Comparison of ENCODE assay signal across 11 cellular contexts in genomic region chr20:10982692-10983091, GRCh38.
DNase-seq lines count a peak whose midpoint lies in the region; ATAC-seq and TF ChIP-seq lines count a peak whose summit lies in the region.
"Had no signal": no experiment of that assay in that cellular context is flagged by ENCODE, and none has a peak within 500 bp of the region (broad histone marks: within the 10 kb centered on the region; RNA-seq: fewer than 3 reads in every experiment).

No MANE protein-coding gene starts in this region.

- H4K20me1 ChIP-seq in hepatocyte (ENCODE audit: insufficient read depth, poor library complexity, severe bottlenecking): no peaks in the 10 kb centered on the region

- H3K4me2 ChIP-seq in hepatocyte: no peak overlapping the region
- H3K4me2 ChIP-seq: neural progenitor cell had no signal

- H3K9me2 ChIP-seq in hepatocyte (replicated peaks; ENCODE audit: insufficient read depth): no peaks in the 10 kb centered on the region

- CTCF ChIA-PET in HEK293 (lab: Yijun Ruan, JAX): interaction anchor here (0.8 kb wide), 1 partner anchor 19 kb away, joined by 3 read pairs; no protein-coding TSS in a partner anchor

- no peaks in the 10 kb centered on the region for H3K79me2 ChIP-seq in hepatocyte

- WGBS in hepatocyte (ENCODE audit: low lambda C conversion rate, missing lambda C conversion rate): 55% methylated on average over 6 of the region's 6 CpGs

- H3K36me3 ChIP-seq in HEK293 (ENCODE audit: control insufficient read depth in 2 of 2, insufficient read depth in 1 of 2, low read length in 2 of 2) (no peaks in the 10 kb centered on the region), hepatocyte (replicated peaks; ENCODE audit: insufficient read depth, low read depth) (no peaks in the 10 kb centered on the region)
- H3K36me3 ChIP-seq: neural progenitor cell had no signal

- no peaks in the 10 kb centered on the region for H3K4me1 ChIP-seq in HEK293 (ENCODE audit: control insufficient read depth, insufficient read depth, low read length)
- H3K4me1 ChIP-seq in hepatocyte (ENCODE audit: insufficient read depth): no peaks in the 10 kb centered on the region

- no peak overlapping the region for H3K4me3 ChIP-seq in HEK293 (ENCODE audit: low read depth, low read length)
- no peak overlapping the region for H3K4me3 ChIP-seq in astrocyte of the cerebellum (ENCODE audit: low read depth, low read length)
- H3K4me3 ChIP-seq in hepatocyte: no peak overlapping the region
- H3K4me3 ChIP-seq in skeletal muscle cell (ENCODE audit: low read depth, low read length): no peak overlapping the region
- H3K4me3 ChIP-seq: neural progenitor cell had no signal

- DNase-seq in astrocyte of the cerebellum (ENCODE audit: low read depth) (peak; percentile 73), hepatocyte (ENCODE audit: low spot score) (peak; percentile 40), skeletal muscle cell (ENCODE audit: low read depth) (peak; percentile 78)
- DNase-seq: activated CD4-positive, alpha-beta T cell treated with anti-CD3 and anti-CD28 coated beads, Interleukin-2, amount 50 U/mL, for 1 hour; NCI-H69 had no signal

- ATAC-seq in HG03442 (IDR thresholded peaks at IDR 0.05; ENCODE audit: unreplicated experiment) (no peak), GM19324 (IDR thresholded peaks at IDR 0.05; ENCODE audit: low FRiP score, unreplicated experiment) (no peak), HG03108 (IDR thresholded peaks at IDR 0.05; ENCODE audit: unreplicated experiment) (no peak), HG02840 (IDR thresholded peaks at IDR 0.05; ENCODE audit: low FRiP score, unreplicated experiment) (no peak)

- H3K27me3 ChIP-seq in hepatocyte: no peaks in the 10 kb centered on the region
- H3K27me3 ChIP-seq: neural progenitor cell had no signal

- H3K9me3 ChIP-seq in HEK293 (ENCODE audit: control insufficient read depth, insufficient read depth, low read depth, low read length): no peaks in the 10 kb centered on the region
- H3K9me3 ChIP-seq in hepatocyte (ENCODE audit: low read depth): no peaks in the 10 kb centered on the region

- in situ Hi-C loops in astrocyte of the cerebellum (cut with HindIII; ENCODE audit: low sequenced_read_pairs): no loop called here

- POLR2A ChIA-PET in HEK293 (lab: Yijun Ruan, JAX): interaction anchor here (1.1 kb wide), 1 partner anchor 25 kb away, joined by 7 read pairs; no protein-coding TSS in a partner anchor

- no peak overlapping the region for H3K27ac ChIP-seq in HEK293 (ENCODE audit: extremely low read depth, low read depth, low read length)
- no peak overlapping the region for H3K27ac ChIP-seq in hepatocyte
- H3K27ac ChIP-seq: neural progenitor cell had no signal

- TF ChIP-seq CTCF in HEK293 (tag by site-specific recombination; IDR thresholded peaks at IDR 0.05) (no peak), astrocyte of the cerebellum (IDR thresholded peaks at IDR 0.05; ENCODE audit: low read depth, low read length, missing control alignments) (no peak), hepatocyte (IDR thresholded peaks at IDR 0.05; ENCODE audit: poor library complexity) (no peak)

- H2AFZ ChIP-seq in hepatocyte: no peak overlapping the region
- H2AFZ ChIP-seq: neural progenitor cell had no signal

TF ChIP-seq in HEK293, 187 proteins besides CTCF, POLR2A, EP300 and RAD21:
- TF ChIP-seq ZNF449 (tag by site-specific recombination; IDR thresholded peaks at IDR 0.05) (peak; percentile 17; the same call in 1 of the 2 replicates), ZBTB21 (tag by site-specific recombination; IDR thresholded peaks at IDR 0.05) (no peak)
- TF ChIP-seq, protein P1, sequence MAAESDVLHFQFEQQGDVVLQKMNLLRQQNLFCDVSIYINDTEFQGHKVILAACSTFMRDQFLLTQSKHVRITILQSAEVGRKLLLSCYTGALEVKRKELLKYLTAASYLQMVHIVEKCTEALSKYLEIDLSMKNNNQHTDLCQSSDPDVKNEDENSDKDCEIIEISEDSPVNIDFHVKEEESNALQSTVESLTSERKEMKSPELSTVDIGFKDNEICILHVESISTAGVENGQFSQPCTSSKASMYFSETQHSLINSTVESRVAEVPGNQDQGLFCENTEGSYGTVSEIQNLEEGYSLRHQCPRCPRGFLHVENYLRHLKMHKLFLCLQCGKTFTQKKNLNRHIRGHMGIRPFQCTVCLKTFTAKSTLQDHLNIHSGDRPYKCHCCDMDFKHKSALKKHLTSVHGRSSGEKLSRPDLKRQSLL (tag by site-specific recombination; IDR thresholded peaks at IDR 0.05): 0 out of 2 replicates have a peak, but pooled peaks have one; percentile 7
